In genomic region chr3:14871456-14872200, GRCh38 we compare ENCODE assay signal across 19 cellular contexts. TPM values are rescaled to one million over a fixed set of nuclear protein-coding genes. Genes with fewer than 3 reads are reported as not detected.
DNase-seq lines count a peak whose midpoint lies in the region; ATAC-seq, FAIRE-seq and TF ChIP-seq lines count a peak whose summit lies in the region.
"Had no signal": no experiment of that assay in that cellular context is flagged by ENCODE, and none has a peak within 500 bp of the region (broad histone marks: within the 10 kb centered on the region; RNA-seq: fewer than 3 reads in every experiment).

No MANE protein-coding gene starts in this region.

- no peak for FAIRE-seq in HepG2 (lab: Jason Lieb, UNC)
- FAIRE-seq: GM12891, GM18507 had no signal

- H3K4me3 ChIP-seq in AG10803 (ENCODE audit: low read length), result no peak overlapping the region
- no peak overlapping the region for H3K4me3 ChIP-seq in HepG2 (replicated peaks in 1 of 3; ENCODE audit: insufficient read depth in 1 of 3, low read depth in 2 of 3, low read length in 3 of 3)
- H3K4me3 ChIP-seq in sigmoid colon, result no peak overlapping the region
- H3K4me3 ChIP-seq in adrenal gland, result no peak overlapping the region
- H3K4me3 ChIP-seq: GM23338 had no signal

- H3K36me3 ChIP-seq in HepG2 (replicated peaks in 1 of 2; ENCODE audit: control insufficient read depth in 1 of 2, insufficient read depth in 2 of 2, low read length in 2 of 2), result no peaks in the 10 kb centered on the region
- no peaks in the 10 kb centered on the region for H3K36me3 ChIP-seq in sigmoid colon
- no peaks in the 10 kb centered on the region for H3K36me3 ChIP-seq in adrenal gland (replicated peaks in 1 of 2)

- no peak overlapping the region for H3K27ac Mint-ChIP-seq in glutamatergic neuron (ENCODE audit: unreplicated experiment)
- H3K27ac Mint-ChIP-seq: GM23338 had no signal

- TF ChIP-seq EP300 in HepG2 (IDR thresholded peaks at IDR 0.05; ENCODE audit: low read depth in 2 of 2, low read length in 2 of 2) (no peak), HepG2 (CRISPR knock-in tag; IDR thresholded peaks at IDR 0.05; ENCODE audit: borderline replicate concordance) (no peak), sigmoid colon (IDR thresholded peaks at IDR 0.05) (no peak)

- no peak overlapping the region for H3K9ac ChIP-seq in HepG2 (ENCODE audit: insufficient read depth, low read depth, low read length)

- BruUV-seq in HepG2 (replicated peaks; lab: Mats Ljungman, UMichigan), result no TSS peak

- no peaks in the 10 kb centered on the region for H3K9me3 Mint-ChIP-seq in glutamatergic neuron (ENCODE audit: unreplicated experiment)
- H3K9me3 Mint-ChIP-seq: GM23338 had no signal

- no peaks in the 10 kb centered on the region for H3K9me3 ChIP-seq in HepG2 (ENCODE audit: low read length)
- H3K9me3 ChIP-seq in sigmoid colon, result no peaks in the 10 kb centered on the region
- H3K9me3 ChIP-seq in adrenal gland (replicated peaks in 1 of 3), result no peaks in the 10 kb centered on the region

- H3K27me3 ChIP-seq in HepG2 (ENCODE audit: control insufficient read depth in 1 of 2, insufficient read depth in 2 of 2, low read length in 2 of 2), result peaks cover 0 to 9% of the 10 kb centered on the region in 2 experiments; a peak in 1 of 5 replicates
- no peaks in the 10 kb centered on the region for H3K27me3 ChIP-seq in sigmoid colon
- H3K27me3 ChIP-seq in adrenal gland, result no peaks in the 10 kb centered on the region

- ATAC-seq in HepG2, result no peak
- ATAC-seq: GM23338, HCT116 had no signal

- no peak overlapping the region for H3K4me3 Mint-ChIP-seq in glutamatergic neuron (ENCODE audit: unreplicated experiment)
- H3K4me3 Mint-ChIP-seq: GM23338 had no signal

- no peak overlapping the region for H3K27ac ChIP-seq in HepG2 (ENCODE audit: extremely low read length, insufficient read depth, low read length)
- H3K27ac ChIP-seq in sigmoid colon, result no peak overlapping the region
- peak overlapping the region in 1 of 5 donors; percentile 52 for H3K27ac ChIP-seq in adrenal gland

- peak; percentile 7 for DNase-seq in AG10803 (ENCODE audit: low read depth)
- DNase-seq in RPMI7951 (ENCODE audit: low read depth), result peak; percentile 85
- no peak for DNase-seq in HepG2 (ENCODE audit: low spot score)
- DNase-seq in sigmoid colon, result peak; percentile 44
- no peak for DNase-seq in NCI-H128 (lab: John Stamatoyannopoulos, UW; ENCODE audit: unreplicated experiment)
- no peak for DNase-seq in glutamatergic neuron
- no peak for DNase-seq in adrenal gland
- DNase-seq: ACHN, COR-L47, GF-D8, NCI-H1105, NCI-H187, NCI-H69 had no signal

- TF ChIP-seq RAD21 in HepG2 (CRISPR knock-in tag; IDR thresholded peaks at IDR 0.05), result no peak

- in situ Hi-C loops in HepG2 (cut with HindIII; ENCODE audit: extremely low pct_ligation_motif_present, low pct_unique_long_range_greater_than_20kb), result no loop called here

- TF ChIP-seq POLR2A in HepG2 (IDR thresholded peaks at IDR 0.05; ENCODE audit: insufficient read depth in 1 of 2, low read depth in 2 of 2, low read length in 2 of 2) (no peak), sigmoid colon (IDR thresholded peaks at IDR 0.05) (no peak), adrenal gland (IDR thresholded peaks at IDR 0.05) (no peak)

- H3K79me2 ChIP-seq in HepG2 (ENCODE audit: insufficient read depth, low read length), result no peaks in the 10 kb centered on the region

- peaks cover 8% of the 10 kb centered on the region for H3K4me1 Mint-ChIP-seq in glutamatergic neuron (ENCODE audit: low read depth, unreplicated experiment)
- H3K4me1 Mint-ChIP-seq: GM23338 had no signal

- intact Hi-C loops in HepG2 (cut with micrococcal nuclease; ENCODE audit: unreplicated experiment), result no loop called here
- intact Hi-C loops in sigmoid colon (cut with DNase I), result no loop called here
- intact Hi-C loops in adrenal gland (cut with DNase I), result no loop called here

- no peaks in the 10 kb centered on the region for H4K20me1 ChIP-seq in HepG2 (ENCODE audit: insufficient read depth, low read length)

- H3K4me1 ChIP-seq in HepG2 (ENCODE audit: insufficient read depth, low read length) (peaks cover 2% of the 10 kb centered on the region; the same call in 1 of the 2 replicates), sigmoid colon (peaks cover 0 to under 1% (median 0%) of the 10 kb centered on the region in 4 donors), adrenal gland (replicated peaks in 1 of 2) (no peaks in the 10 kb centered on the region)

- TF ChIP-seq CTCF in AG10803 (conservative IDR thresholded peaks at IDR 0.05; ENCODE audit: low read length) (no peak), HepG2 (CRISPR knock-in tag; IDR thresholded peaks at IDR 0.05) (no peak), sigmoid colon (IDR thresholded peaks at IDR 0.05) (no peak), glutamatergic neuron (IDR thresholded peaks at IDR 0.05; ENCODE audit: partially characterized antibody, unreplicated experiment) (no peak), adrenal gland (IDR thresholded peaks at IDR 0.05) (no peak)

- POLR2A ChIA-PET in HepG2 (lab: Yijun Ruan, JAX), result no interaction called here

- no peak overlapping the region for H3K4me2 ChIP-seq in HepG2 (ENCODE audit: low read depth, low read length)
- H3K4me2 ChIP-seq: GM23338 had no signal

- no peaks in the 10 kb centered on the region for H3K36me3 Mint-ChIP-seq in glutamatergic neuron (ENCODE audit: unreplicated experiment)

- H3K27me3 Mint-ChIP-seq in glutamatergic neuron (ENCODE audit: unreplicated experiment), result peaks cover 2% of the 10 kb centered on the region

- CTCF ChIA-PET in HepG2 (lab: Yijun Ruan, JAX; ENCODE audit: low intra/inter-chr PET ratio, low total read pairs), result no interaction called here

- no peak overlapping the region for H2AFZ ChIP-seq in HepG2 (ENCODE audit: low read length)
- H2AFZ ChIP-seq: GM23338 had no signal

- 14% methylated on average over 10 of the region's 10 CpGs for WGBS in HepG2 (ENCODE audit: low lambda C conversion rate)
- WGBS in sigmoid colon, 2 donors, result 75 to 81% methylated on average over 10 of the region's 10 CpGs
- WGBS in adrenal gland, 4 donors, result 58 to 73% (median 68%) methylated on average over 9 to 10 of the region's 10 CpGs

TF ChIP-seq in HepG2, 621 proteins besides CTCF, POLR2A, EP300 and RAD21 (continues in another document):
- TF ChIP-seq ZIK1 (CRISPR knock-in tag; IDR thresholded peaks at IDR 0.05; ENCODE audit: borderline replicate concordance, low read depth) (no peak), ZNF749 (CRISPR knock-in tag; IDR thresholded peaks at IDR 0.05; ENCODE audit: borderline replicate concordance) (no peak), MNT (IDR thresholded peaks at IDR 0.05) (peak; percentile 44), ZNF512 (CRISPR knock-in tag; IDR thresholded peaks at IDR 0.05) (no peak)

RNA-seq across cellular contexts. Expression of gene FGD5, which starts 52.9 kb away (rescaled TPM):
- total RNA-seq in RPMI7951 (2014; rRNA removed; shearing (Covaris generic)), result 5.3 and 7.9 TPM in 2 replicates
- total RNA-seq in HepG2 (2016; rRNA removed; fragmentation: Illumina TruSeq; extraction: Trizol) (not detected in 2 replicates), sigmoid colon (10 to 100 TPM in 1 of 4 donors, 1 to 10 TPM in 3; 6.4 to 18.6 (median 7.6) TPM), glutamatergic neuron (ENCODE audit: unreplicated experiment) (3.1 TPM), adrenal gland (10 to 100 TPM in 7 of 8 donors, 1 to 10 TPM in 1; 8.9 to 21.4 (median 16.5) TPM)
- total RNA-seq in HepG2 (2016; cell fraction: cytosol; rRNA removed; fragmentation: Illumina TruSeq; extraction: Trizol; ENCODE audit: low read depth), result not detected in 2 replicates
- not detected in 2 replicates for total RNA-seq in HepG2 (2016; cell fraction: insoluble cytoplasmic fraction; rRNA removed; fragmentation: Illumina TruSeq; extraction: Trizol)
- not detected in 2 replicates for total RNA-seq in HepG2 (2016; cell fraction: membrane; rRNA removed; fragmentation: Illumina TruSeq; extraction: Trizol)
- total RNA-seq in HepG2 (2016; cell fraction: nucleus; rRNA removed; fragmentation: Illumina TruSeq; extraction: Trizol), result not detected in 2 replicates
- polyA plus RNA-seq in HepG2 (2011; rRNA removed) (0.17 TPM in 1 of 2 replicates, not detected in the other), sigmoid colon (1 to 10 TPM; 2.1 to 5.5 (median 3.6) TPM), adrenal gland (1 to 10 TPM; 4.9 to 9.3 (median 7.0) TPM)
- 0.01 and 0.04 TPM in 2 replicates for polyA plus RNA-seq in HepG2 (2011; cell fraction: cytosol; rRNA removed)
- polyA plus RNA-seq in HepG2 (2011; cell fraction: nucleus; rRNA removed), result 0.09 and 0.10 TPM in 2 replicates
- polyA plus RNA-seq in HepG2 (2012), result 0.08 and 0.20 TPM in 2 replicates
- not detected in 2 replicates for polyA plus RNA-seq in HepG2 (2016; cell fraction: cytosol; fragmentation: Illumina TruSeq; extraction: Trizol; ENCODE audit: low read depth)
- polyA plus RNA-seq in HepG2 (2016; cell fraction: insoluble cytoplasmic fraction; fragmentation: Illumina TruSeq; extraction: Trizol; ENCODE audit: low read depth), result not detected in 2 replicates
- polyA plus RNA-seq in HepG2 (2016; cell fraction: membrane; fragmentation: Illumina TruSeq; extraction: Trizol; ENCODE audit: low read depth), result not detected in 2 replicates
- polyA plus RNA-seq in HepG2 (2016; cell fraction: nucleus; fragmentation: Illumina TruSeq; extraction: Trizol; ENCODE audit: insufficient read depth, low read depth), result not detected in 2 replicates
- 0.44 TPM in 1 of 2 replicates, not detected in the other for polyA minus RNA-seq in HepG2 (2011; rRNA and poly(A)+ RNA removed; ENCODE audit: low replicate concordance)
- not detected in 2 replicates for polyA minus RNA-seq in HepG2 (2011; cell fraction: cytosol; rRNA and poly(A)+ RNA removed)
- polyA minus RNA-seq in HepG2 (2011; cell fraction: nucleus; rRNA and poly(A)+ RNA removed), result 0.25 and 0.39 TPM in 2 replicates
- total RNA-seq: HT1080, LHCN-M2 had no signal

Comparison
In these comparisons a context has a peak if more than half of its experiments do, and no peak if none do; other contexts are left out.
1. DNase-seq: peak in AG10803 (single experiment), RPMI7951 (single experiment) and sigmoid colon (single experiment); none in HepG2 (single experiment), NCI-H128 (single experiment), glutamatergic neuron (single experiment) and adrenal gland (0 of 7).